In the genomic region with DNA sequence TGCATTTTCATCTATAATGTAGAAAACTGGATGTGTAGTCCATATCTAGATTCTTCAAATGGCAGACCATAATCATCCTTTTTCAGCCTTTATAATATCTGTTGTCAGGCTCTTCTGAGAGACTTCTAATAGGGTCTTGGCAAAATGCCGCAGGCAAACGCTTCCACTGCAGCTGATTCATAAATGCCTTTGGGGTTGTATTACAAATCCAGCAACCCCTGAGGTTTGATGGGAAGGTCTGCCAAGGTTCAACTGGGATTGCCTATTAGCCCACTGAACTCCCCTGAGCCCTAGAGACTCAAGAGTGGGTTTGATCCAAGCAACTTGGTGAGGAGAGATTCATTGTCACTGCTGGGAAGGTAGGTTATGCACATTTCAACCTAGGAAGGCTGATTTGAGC, we compare ENCODE assay signal across 16 cellular contexts.
"Had no signal": no experiment of that assay in that cellular context is flagged by ENCODE, and none has a peak within 500 bp of the region (broad histone marks: within the 10 kb centered on the region; RNA-seq: fewer than 3 reads in every experiment).

No MANE protein-coding gene starts in this region.

- H3K27me3 Mint-ChIP-seq: activated naive CD4-positive, alpha-beta T cell treated with anti-CD3 and anti-CD28 coated beads, Interleukin-2, amount 50 U/mL, for 24 hours had no signal

- DNase-seq: activated CD4-positive, alpha-beta T cell treated with anti-CD3 and anti-CD28 coated beads for 4 hours; activated CD8-positive, alpha-beta memory T cell treated with anti-CD3 and anti-CD28 coated beads, Interleukin-2, amount 50 U/mL, for 48 hours; activated CD8-positive, alpha-beta T cell treated with anti-CD3 and anti-CD28 coated beads, Interleukin-2, amount 10 ng/mL, durations not matched to agents 7 days and 5 days; activated T-cell treated with anti-CD3 and anti-CD28 coated beads, Interleukin-2, amount 50 U/mL, for 1 hour; aorta; caudate nucleus; colonic mucosa; MM.1S; NCI-H1417; NCI-H1930; NCI-H524 treated with DMSO at 0.1 percent for 48 hours; NCI-H748 treated with DMSO at 0.1 percent for 48 hours; RPMI8226; SK-N-SH had no signal

- H3K9me3 ChIP-seq: colonic mucosa, SK-N-SH had no signal

- H3K9ac ChIP-seq: KMS-11, SK-N-SH had no signal

- H3K36me3 Mint-ChIP-seq: activated naive CD4-positive, alpha-beta T cell treated with anti-CD3 and anti-CD28 coated beads, Interleukin-2, amount 50 U/mL, for 24 hours had no signal

- H3K4me1 Mint-ChIP-seq: activated naive CD4-positive, alpha-beta T cell treated with anti-CD3 and anti-CD28 coated beads, Interleukin-2, amount 50 U/mL, for 24 hours had no signal

- H3K4me3 ChIP-seq: colonic mucosa had no signal

- H3K27me3 ChIP-seq: colonic mucosa had no signal

- H3K4me2 ChIP-seq: SK-N-SH had no signal

- H3K4me3 Mint-ChIP-seq: activated CD8-positive, alpha-beta T cell treated with anti-CD3 and anti-CD28 coated beads, Interleukin-2, amount 10 ng/mL, durations not matched to agents 7 days and 5 days; activated naive CD4-positive, alpha-beta T cell treated with anti-CD3 and anti-CD28 coated beads, Interleukin-2, amount 50 U/mL, for 24 hours had no signal

- H3K4me1 ChIP-seq: colonic mucosa had no signal

- H3K27ac Mint-ChIP-seq: activated CD8-positive, alpha-beta T cell treated with anti-CD3 and anti-CD28 coated beads, Interleukin-2, amount 10 ng/mL, durations not matched to agents 7 days and 5 days; activated naive CD4-positive, alpha-beta T cell treated with anti-CD3 and anti-CD28 coated beads, Interleukin-2, amount 50 U/mL, for 24 hours had no signal

- H3K36me3 ChIP-seq: colonic mucosa had no signal

- H3K27ac ChIP-seq: colonic mucosa, KMS-11 had no signal
